14 cellular contexts compared by ENCODE assay signal in genomic region chr9:28234899-28235277, GRCh38.
DNase-seq lines count a peak whose midpoint lies in the region; ATAC-seq, FAIRE-seq and TF ChIP-seq lines count a peak whose summit lies in the region.
"Had no signal": no experiment of that assay in that cellular context is flagged by ENCODE, and none has a peak within 500 bp of the region (broad histone marks: within the 10 kb centered on the region; RNA-seq: fewer than 3 reads in every experiment).

No MANE protein-coding gene starts in this region.

- H3K4me3 ChIP-seq in epithelial cell of esophagus (ENCODE audit: low read length) (no peak overlapping the region), retinal pigment epithelial cell (ENCODE audit: low read length) (no peak overlapping the region), tibial nerve (no peak overlapping the region)

- H3K27me3 ChIP-seq in tibial nerve: no peaks in the 10 kb centered on the region

- TF ChIP-seq EP300 in tibial nerve (IDR thresholded peaks at IDR 0.05): no peak

- no peak for TF ChIP-seq CTCF in RWPE1 (conservative IDR thresholded peaks at IDR 0.05; ENCODE audit: low read depth)
- no peak for TF ChIP-seq CTCF in epithelial cell of esophagus (IDR thresholded peaks at IDR 0.05; ENCODE audit: insufficient read depth, low read depth, low read length, missing control alignments)
- TF ChIP-seq CTCF in retinal pigment epithelial cell (conservative IDR thresholded peaks at IDR 0.05; ENCODE audit: low read depth, low read length): no peak
- no peak for TF ChIP-seq CTCF in tibial nerve (IDR thresholded peaks at IDR 0.05)

- peaks cover 0 to 18% (median 0%) of the 10 kb centered on the region in 4 donors for H3K9me3 ChIP-seq in tibial nerve

- no peaks in the 10 kb centered on the region for H3K4me1 ChIP-seq in tibial nerve

- no peaks in the 10 kb centered on the region for H3K36me3 ChIP-seq in tibial nerve

- peak; percentile 15 for DNase-seq in H54 (ENCODE audit: insufficient read length, low spot score)
- peak; percentile 71 for DNase-seq in RWPE1 (ENCODE audit: low spot score)
- peak; percentile 95 for DNase-seq in epithelial cell of esophagus (ENCODE audit: low read depth)
- peak; percentile 31 for DNase-seq in retinal pigment epithelial cell (ENCODE audit: low read depth)
- DNase-seq in activated CD8-positive, alpha-beta memory T cell treated with anti-CD3 and anti-CD28 coated beads for 24 hours: no peak
- no peak for DNase-seq in tibial nerve (ENCODE audit: low spot score in 2 of 2)
- DNase-seq: activated CD4-positive, alpha-beta memory T cell treated with anti-CD3 and anti-CD28 coated beads for 36 hours; naive B cell; NCI-H2081 treated with DMSO at 0.1 percent for 48 hours; right cardiac atrium; T-helper 2 cell had no signal

- CTCF ChIA-PET in RWPE1 (lab: Yijun Ruan, JAX): interaction anchor here (0.8 kb wide), 1 partner anchor 528 kb away, joined by 3 read pairs; no protein-coding TSS in a partner anchor

- peak; percentile 90 for FAIRE-seq in H54 (lab: Jason Lieb, UNC)
- FAIRE-seq: islet of Langerhans had no signal

- no peak for TF ChIP-seq POLR2A in H54 (IDR thresholded peaks at IDR 0.05; ENCODE audit: low read depth, low read length)
- TF ChIP-seq POLR2A in tibial nerve (IDR thresholded peaks at IDR 0.05): no peak

- POLR2A ChIA-PET in RWPE1 (lab: Yijun Ruan, JAX; ENCODE audit: low non-redundant PET): no interaction called here

- ATAC-seq in GM21529 (IDR thresholded peaks at IDR 0.05; ENCODE audit: unreplicated experiment) (no peak), GM21825 (IDR thresholded peaks at IDR 0.05; ENCODE audit: unreplicated experiment) (no peak)
- ATAC-seq: right cardiac atrium had no signal

- WGBS in tibial nerve, 2 donors: 42 to 66% methylated on average over 1 of the region's 1 CpG

- H3K27ac ChIP-seq in RWPE1 (peak overlapping the region; percentile 71), tibial nerve (no peak overlapping the region)

Comparison
In these comparisons a context has a peak if more than half of its experiments do, and no peak if none do; other contexts are left out.
1. DNase-seq: peak in H54 (single experiment), RWPE1 (single experiment), epithelial cell of esophagus (single experiment) and retinal pigment epithelial cell (single experiment); none in activated CD8-positive, alpha-beta memory T cell treated with anti-CD3 and anti-CD28 coated beads for 24 hours (single experiment) and tibial nerve (0 of 2).